17 cellular contexts compared by ENCODE assay signal in genomic region chr1:24409535-24409934, GRCh38. TPM values are rescaled to one million over a fixed set of nuclear protein-coding genes. Genes with fewer than 3 reads are reported as not detected.
DNase-seq lines count a peak whose midpoint lies in the region; ATAC-seq and TF ChIP-seq lines count a peak whose summit lies in the region.
"Had no signal": no experiment of that assay in that cellular context is flagged by ENCODE, and none has a peak within 500 bp of the region (broad histone marks: within the 10 kb centered on the region; RNA-seq: fewer than 3 reads in every experiment).

No MANE protein-coding gene starts in this region.

- no peaks in the 10 kb centered on the region for H3K36me3 ChIP-seq in BJ (ENCODE audit: control insufficient read depth, insufficient read depth, low read length)
- no peaks in the 10 kb centered on the region for H3K36me3 ChIP-seq in GM23338 (ENCODE audit: insufficient read depth)
- H3K36me3 ChIP-seq: BE2C, gastrocnemius medialis, right atrium auricular region had no signal

- DNase-seq in BJ (ENCODE audit: low read depth) = peak; percentile 69
- peak; percentile 87 for DNase-seq in NCI-H226
- peak; percentile 26 to 94 for DNase-seq in cardiac fibroblast (ENCODE audit: low read depth in 2 of 2)
- DNase-seq in kidney glomerular epithelial cell (lab: John Stamatoyannopoulos, UW) = peak; percentile 23
- no peak for DNase-seq in NCI-H1048 (lab: John Stamatoyannopoulos, UW)
- no peak for DNase-seq in NCI-H2081 (lab: John Stamatoyannopoulos, UW)
- no peak for DNase-seq in GM23338 (ENCODE audit: low spot score)
- DNase-seq: activated CD8-positive, alpha-beta memory T cell treated with anti-CD3 and anti-CD28 coated beads, Interleukin-2, amount 50 U/mL, for 4 hours; BE2C; gastrocnemius medialis; islet precursor cell; NCI-H2171; stimulated activated CD4-positive, alpha-beta T cell treated with anti-CD3 and anti-CD28 coated beads, Interleukin-4, amount 100 ng/mL, for 4 hours had no signal

- no peak for TF ChIP-seq CTCF in BJ (IDR thresholded peaks at IDR 0.05; ENCODE audit: insufficient read depth, low read depth, low read length)
- TF ChIP-seq CTCF in cardiac fibroblast (IDR thresholded peaks at IDR 0.05; ENCODE audit: low read depth, low read length) = no peak
- no peak for TF ChIP-seq CTCF in GM23338 (conservative IDR thresholded peaks at IDR 0.05; ENCODE audit: low read depth in 2 of 2)

- no peaks in the 10 kb centered on the region for H3K9me2 ChIP-seq in GM23338 (ENCODE audit: insufficient read depth)

- no peaks in the 10 kb centered on the region for H4K20me1 ChIP-seq in GM23338 (replicated peaks; ENCODE audit: insufficient read depth)

- no peaks in the 10 kb centered on the region for H3K4me1 ChIP-seq in GM23338 (ENCODE audit: insufficient read depth)
- H3K4me1 ChIP-seq: BE2C, right atrium auricular region had no signal

- peaks cover 4% of the 10 kb centered on the region; the same call in 1 of the 3 replicates for H3K4me1 Mint-ChIP-seq in GM23338

- no peak overlapping the region for H3K4me2 ChIP-seq in GM23338

- CTCF ChIA-PET in BJ (lab: Yijun Ruan, JAX) = interaction anchor here (0.7 to 2.3 kb wide), 7 partner anchors 17 to 226 kb away, joined by 3 to 19 read pairs (median 5); no protein-coding TSS in a partner anchor

- no peak overlapping the region for H3K4me3 Mint-ChIP-seq in GM23338
- H3K4me3 Mint-ChIP-seq: stimulated activated memory B cell treated with anti-CD40 and anti-IgM and Interleukin-4, amounts not matched to agents 10 μg/mL and 1 μg/mL and 100 μg/mL, for 72 hours had no signal

- no peak for ATAC-seq in GM21423 (IDR thresholded peaks at IDR 0.05; ENCODE audit: unreplicated experiment)
- no peak for ATAC-seq in GM23338
- ATAC-seq: activated naive CD4-positive, alpha-beta T cell treated with anti-CD3 and anti-CD28 coated beads, Interleukin-2, amount 50 U/mL, for 72 hours; gastrocnemius medialis; stimulated activated memory B cell treated with anti-CD40 and anti-IgM and Interleukin-4, amounts not matched to agents 10 μg/mL and 1 μg/mL and 100 μg/mL, for 72 hours had no signal

- no peak overlapping the region for H3K27ac ChIP-seq in GM23338 (ENCODE audit: low read depth)
- H3K27ac ChIP-seq: gastrocnemius medialis, right atrium auricular region had no signal

- no peaks in the 10 kb centered on the region for H3F3A ChIP-seq in GM23338 (replicated peaks; ENCODE audit: low read depth)

- POLR2A ChIA-PET in BJ (lab: Charles Lee) = interaction anchor here (0.5 to 1.1 kb wide), 2 partner anchors 15 to 664 kb away, joined by 3 to 4 read pairs; no protein-coding TSS in a partner anchor

- no peak overlapping the region for H3K27ac Mint-ChIP-seq in GM23338
- H3K27ac Mint-ChIP-seq: activated naive CD4-positive, alpha-beta T cell treated with anti-CD3 and anti-CD28 coated beads, Interleukin-2, amount 50 U/mL, for 72 hours; stimulated activated memory B cell treated with anti-CD40 and anti-IgM and Interleukin-4, amounts not matched to agents 10 μg/mL and 1 μg/mL and 100 μg/mL, for 72 hours had no signal

- H3K4me3 ChIP-seq in BJ (ENCODE audit: low read depth, low read length) = no peak overlapping the region
- no peak overlapping the region for H3K4me3 ChIP-seq in cardiac fibroblast (replicated peaks in 1 of 2; ENCODE audit: low read depth in 2 of 2, low read length in 2 of 2)
- no peak overlapping the region for H3K4me3 ChIP-seq in GM23338
- H3K4me3 ChIP-seq: gastrocnemius medialis, right atrium auricular region had no signal

- H3K27me3 ChIP-seq in BJ (ENCODE audit: control insufficient read depth, insufficient read depth, low read length) (no peaks in the 10 kb centered on the region), GM23338 (ENCODE audit: insufficient read depth) (no peaks in the 10 kb centered on the region)
- H3K27me3 ChIP-seq: BE2C, gastrocnemius medialis, right atrium auricular region had no signal

- H3K9me3 Mint-ChIP-seq in GM23338 = no peaks in the 10 kb centered on the region
- H3K9me3 Mint-ChIP-seq: activated naive CD4-positive, alpha-beta T cell treated with anti-CD3 and anti-CD28 coated beads, Interleukin-2, amount 50 U/mL, for 72 hours; stimulated activated memory B cell treated with anti-CD40 and anti-IgM and Interleukin-4, amounts not matched to agents 10 μg/mL and 1 μg/mL and 100 μg/mL, for 72 hours had no signal

- H3K36me3 Mint-ChIP-seq in GM23338 (ENCODE audit: low read depth) = no peaks in the 10 kb centered on the region
- H3K36me3 Mint-ChIP-seq: stimulated activated memory B cell treated with anti-CD40 and anti-IgM and Interleukin-4, amounts not matched to agents 10 μg/mL and 1 μg/mL and 100 μg/mL, for 72 hours had no signal

- no peak overlapping the region for H2AFZ ChIP-seq in GM23338

- H3K27me3 Mint-ChIP-seq in GM23338 (ENCODE audit: insufficient read depth, low read depth, poor library complexity) = no peaks in the 10 kb centered on the region
- H3K27me3 Mint-ChIP-seq: stimulated activated memory B cell treated with anti-CD40 and anti-IgM and Interleukin-4, amounts not matched to agents 10 μg/mL and 1 μg/mL and 100 μg/mL, for 72 hours had no signal

- H3K79me2 ChIP-seq in GM23338 (replicated peaks; ENCODE audit: insufficient read depth) = peaks cover 13% of the 10 kb centered on the region

TF ChIP-seq in GM23338, 12 proteins besides CTCF, POLR2A, EP300 and RAD21 (continues in another document):
- TF ChIP-seq REST (IDR thresholded peaks at IDR 0.05; ENCODE audit: unreplicated experiment) (no peak), POLR2AphosphoS5 (IDR thresholded peaks at IDR 0.05; ENCODE audit: low read depth) (no peak), EZH2phosphoT487 (IDR thresholded peaks at IDR 0.05; ENCODE audit: unreplicated experiment) (no peak), EZH2 (IDR thresholded peaks at IDR 0.05; ENCODE audit: low read depth, unreplicated experiment) (no peak), CREB1 (CRISPR knock-in tag; IDR thresholded peaks at IDR 0.05; ENCODE audit: low read depth) (no peak), NANOG (IDR thresholded peaks at IDR 0.05; ENCODE audit: borderline replicate concordance) (no peak)

RNA-seq across cellular contexts. Expression of gene STPG1, which starts 4.0 kb away (rescaled TPM):
- polyA plus RNA-seq in BJ (2011; rRNA removed) (10.3 and 10.6 TPM in 2 replicates), GM23338 (2016; fragmentation: Nextera tagmentation; extraction: Ambion mirVana) (9.9 and 11.4 TPM in 2 replicates)
- polyA minus RNA-seq in BJ (2011; rRNA and poly(A)+ RNA removed) = 4.6 and 5.4 TPM in 2 replicates
- 6.5 and 8.2 TPM in 2 replicates for total RNA-seq in GM23338 (2014; rRNA removed; shearing (Covaris generic))

RNA-seq across cellular contexts. Expression of gene NIPAL3, which starts 6.1 kb away (rescaled TPM):
- polyA plus RNA-seq in BJ (2011; rRNA removed) (59.4 and 74.5 TPM in 2 replicates), GM23338 (2016; fragmentation: Nextera tagmentation; extraction: Ambion mirVana) (4.6 and 5.5 TPM in 2 replicates)
- 53.3 and 61.6 TPM in 2 replicates for polyA minus RNA-seq in BJ (2011; rRNA and poly(A)+ RNA removed)
- 8.6 and 9.6 TPM in 2 replicates for total RNA-seq in GM23338 (2014; rRNA removed; shearing (Covaris generic))

Comparison
In these comparisons a context has a peak if more than half of its experiments do, and no peak if none do; other contexts are left out.
1. DNase-seq: peak in BJ (single experiment), NCI-H226 (single experiment), cardiac fibroblast (2 of 2) and kidney glomerular epithelial cell (single experiment); none in NCI-H1048 (single experiment), NCI-H2081 (0 of 2) and GM23338 (single experiment).